Comparison of ENCODE assay signal across 19 cellular contexts in the genomic region with DNA sequence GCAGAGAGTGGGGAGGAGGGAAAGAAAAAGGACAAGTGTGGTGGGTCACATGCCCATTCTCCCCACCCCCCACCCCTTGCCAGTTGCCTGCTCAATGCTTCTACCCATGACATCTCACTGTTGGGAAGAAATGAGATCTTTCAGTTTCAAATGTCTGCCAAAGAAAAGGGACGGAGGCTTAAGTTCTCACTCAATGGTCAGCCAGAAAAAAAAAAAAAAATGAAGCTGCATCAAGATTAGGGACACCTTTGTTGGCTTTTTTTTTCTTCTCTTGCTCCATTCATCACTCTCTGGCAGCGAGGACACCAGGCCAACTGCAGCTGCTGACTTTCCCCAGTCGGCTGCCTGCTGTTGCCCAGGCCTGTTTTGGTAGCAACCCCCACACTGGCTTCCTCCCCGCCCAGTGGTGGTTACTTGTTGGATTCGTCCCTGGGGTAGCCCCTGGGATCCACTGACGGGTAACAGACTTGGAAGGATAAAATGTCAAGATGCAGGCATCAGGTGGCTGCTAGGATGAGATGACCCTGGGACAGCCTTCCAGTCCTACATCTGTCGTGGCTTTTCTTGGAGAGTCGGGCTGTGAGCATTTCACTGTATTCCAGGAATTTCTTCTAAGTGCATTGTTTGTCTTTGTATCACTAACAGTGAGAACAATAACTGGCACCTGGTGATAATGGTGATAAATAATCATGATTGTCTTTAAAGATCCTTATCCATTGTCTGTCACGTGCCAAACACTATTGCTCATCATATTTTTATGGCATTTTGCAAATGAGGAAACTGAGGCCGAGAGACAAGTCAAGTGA. TPM values are rescaled to one million over a fixed set of nuclear protein-coding genes. Genes with fewer than 3 reads are reported as not detected.
A peak's percentile ranks its signal among the peaks of the same experiment; 100 is the strongest.
DNase-seq lines count a peak whose midpoint lies in the region; ATAC-seq and TF ChIP-seq lines count a peak whose summit lies in the region.
"Had no signal": no experiment of that assay in that cellular context is flagged by ENCODE, and none has a peak within 500 bp of the region (broad histone marks: within the 10 kb centered on the region; RNA-seq: fewer than 3 reads in every experiment).

No MANE protein-coding gene starts in this region.

- H3K4me3 ChIP-seq in upper lobe of left lung, result no peak overlapping the region
- H3K4me3 ChIP-seq: gastrocnemius medialis had no signal

- ATAC-seq in SK-N-SH treated with all-trans-retinoic acid at 6 μM for 48 hours (peak; percentile 22; the same call in 2 of the 3 replicates), upper lobe of left lung (ENCODE audit: low FRiP score in 2 of 2) (no peak), GM19328 (IDR thresholded peaks at IDR 0.05; ENCODE audit: unreplicated experiment) (no peak), HG03039 (IDR thresholded peaks at IDR 0.05; ENCODE audit: unreplicated experiment) (no peak)
- ATAC-seq: gastrocnemius medialis had no signal

- WGBS in upper lobe of left lung, 2 donors, result 59 to 64% methylated on average over 10 of the region's 10 CpGs

- TF ChIP-seq EP300 in upper lobe of left lung (IDR thresholded peaks at IDR 0.05), result no peak

- no peak for TF ChIP-seq POLR2A in upper lobe of left lung (IDR thresholded peaks at IDR 0.05)

- H3K27ac ChIP-seq in layer of hippocampus (ENCODE audit: low read depth, low read length), result peak overlapping the region; percentile 25
- peak overlapping the region; percentile 19 to 69 (median 46) for H3K27ac ChIP-seq in upper lobe of left lung
- H3K27ac ChIP-seq: gastrocnemius medialis had no signal

- no peaks in the 10 kb centered on the region for H3K36me3 ChIP-seq in upper lobe of left lung
- H3K36me3 ChIP-seq: gastrocnemius medialis had no signal

- no peaks in the 10 kb centered on the region for H3K9me3 ChIP-seq in upper lobe of left lung
- H3K9me3 ChIP-seq: gastrocnemius medialis had no signal

- H3K4me1 ChIP-seq in upper lobe of left lung, result peaks cover 0 to 40% (median 19%) of the 10 kb centered on the region in 4 donors
- H3K4me1 ChIP-seq: gastrocnemius medialis had no signal

- DNase-seq in NCI-H1417 (lab: John Stamatoyannopoulos, UW), result peak in 2 of 3 experiments; percentile 3
- DNase-seq in NCI-H1417 treated with DMSO at 0.1 percent for 48 hours (lab: John Stamatoyannopoulos, UW), result no peak
- no peak for DNase-seq in upper lobe of left lung
- DNase-seq in NCI-H524 (lab: John Stamatoyannopoulos, UW), result no peak
- DNase-seq: 8988T; activated CD4-positive, alpha-beta T cell treated with anti-CD3 and anti-CD28 coated beads, Interleukin-2, amount 10 ng/mL, durations not matched to agents 24 days and 14 days; activated T-cell treated with anti-CD3 and anti-CD28 coated beads, Interleukin-2, amount 50 U/mL, for 24 hours; caudate nucleus; gastrocnemius medialis; KG1; NCI-H1436; NCI-H82; SHP77; stimulated activated naive CD4-positive, alpha-beta T cell treated with Interleukin-2 at 50 U/mL for 16 hours; T1000 had no signal

- H3K27me3 ChIP-seq in layer of hippocampus (ENCODE audit: control insufficient read depth, insufficient read depth, low read length), result no peaks in the 10 kb centered on the region
- no peaks in the 10 kb centered on the region for H3K27me3 ChIP-seq in upper lobe of left lung
- H3K27me3 ChIP-seq: gastrocnemius medialis had no signal

- TF ChIP-seq CTCF in upper lobe of left lung (IDR thresholded peaks at IDR 0.05), result no peak

TF ChIP-seq in SK-N-SH treated with all-trans-retinoic acid at 6 μM for 48 hours, 23 proteins besides CTCF, POLR2A, EP300 and RAD21:
- TF ChIP-seq GLIS3 (CRISPR knock-in tag; IDR thresholded peaks at IDR 0.05) (no peak), POU6F1 (CRISPR knock-in tag; IDR thresholded peaks at IDR 0.05; ENCODE audit: borderline replicate concordance, low read depth) (no peak)
TF ChIP-seq in SK-N-SH treated with all-trans-retinoic acid at 6 μM for 48 hours: peak in this region for 0.

RNA-seq across cellular contexts. Expression of gene WWC1, which starts 9.1 kb away (rescaled TPM):
- total RNA-seq in upper lobe of left lung, result 10 to 100 TPM; 64.9 to 99.1 (median 86.4) TPM

Comparison
In these comparisons a context has a peak if more than half of its experiments do, and no peak if none do; other contexts are left out.
1. DNase-seq: peak in NCI-H1417 (2 of 3); none in NCI-H1417 treated with DMSO at 0.1 percent for 48 hours (single experiment), upper lobe of left lung (0 of 2) and NCI-H524 (0 of 2).